ENCODE assay signal across 14 cellular contexts in genomic region chr17:16875662-16876061, GRCh38.
DNase-seq lines count a peak whose midpoint lies in the region; ATAC-seq and TF ChIP-seq lines count a peak whose summit lies in the region.
"Had no signal": no experiment of that assay in that cellular context is flagged by ENCODE, and none has a peak within 500 bp of the region (broad histone marks: within the 10 kb centered on the region; RNA-seq: fewer than 3 reads in every experiment).

No MANE protein-coding gene starts in this region.

- H3K9me3 ChIP-seq in heart left ventricle (peaks cover 0 to 10% (median 0%) of the 10 kb centered on the region in 12 donors), thyroid gland (no peaks in the 10 kb centered on the region)
- H3K9me3 ChIP-seq: BE2C had no signal

- no peaks in the 10 kb centered on the region for H3K27me3 Mint-ChIP-seq in Calu3 (ENCODE audit: unreplicated experiment)

- CTCF ChIA-PET in Calu3 (lab: Charles Lee) = no interaction called here

- no peak overlapping the region for H3K4me3 ChIP-seq in heart left ventricle
- no peak overlapping the region for H3K4me3 ChIP-seq in fibroblast of the aortic adventitia (ENCODE audit: low read depth, low read length)
- no peak overlapping the region for H3K4me3 ChIP-seq in thyroid gland (replicated peaks in 1 of 3)
- H3K4me3 ChIP-seq: GM23338 had no signal

- H3K9me3 Mint-ChIP-seq in Calu3 (ENCODE audit: low read depth, unreplicated experiment) = no peaks in the 10 kb centered on the region
- H3K9me3 Mint-ChIP-seq: GM23338 had no signal

- no peak for TF ChIP-seq CTCF in heart left ventricle (IDR thresholded peaks at IDR 0.05)
- no peak for TF ChIP-seq CTCF in fibroblast of the aortic adventitia (IDR thresholded peaks at IDR 0.05; ENCODE audit: insufficient read depth, low read length)
- TF ChIP-seq CTCF in thyroid gland (IDR thresholded peaks at IDR 0.05) = no peak
- TF ChIP-seq CTCF in Calu3 (IDR thresholded peaks at IDR 0.05; ENCODE audit: unreplicated experiment) = no peak

- H3K27me3 ChIP-seq in heart left ventricle (peaks cover 0 to 3% (median 0%) of the 10 kb centered on the region in 9 donors), thyroid gland (no peaks in the 10 kb centered on the region)
- H3K27me3 ChIP-seq: BE2C had no signal

- H3K27ac ChIP-seq in heart left ventricle (no peak overlapping the region), thyroid gland (no peak overlapping the region)
- H3K27ac ChIP-seq: C4-2B had no signal

- ATAC-seq in left cardiac atrium (no peak), heart left ventricle (no peak), HG03571 (IDR thresholded peaks at IDR 0.05; ENCODE audit: unreplicated experiment) (no peak)
- ATAC-seq: GM23338 had no signal

- no peaks in the 10 kb centered on the region for H3K36me3 Mint-ChIP-seq in Calu3 (ENCODE audit: insufficient read depth, unreplicated experiment)
- H3K36me3 Mint-ChIP-seq: CD4-positive, alpha-beta memory T cell had no signal

- DNase-seq in left cardiac atrium (peak; percentile 45), heart left ventricle (no peak), astrocyte of the hippocampus (ENCODE audit: low read depth, low spot score) (peak; percentile 28), fibroblast of the aortic adventitia (ENCODE audit: low read depth) (peak; percentile 2), thyroid gland (peak; percentile 20 to 39), Calu3 (no peak)
- DNase-seq in stimulated activated CD4-positive, alpha-beta T cell treated with anti-CD3 and anti-CD28 coated beads, Interleukin-15, amount 100 ng/mL, for 24 hours = no peak
- DNase-seq: BE2C; CD4-positive, alpha-beta memory T cell; H7; IMR-90 had no signal

- no peak for TF ChIP-seq POLR2A in heart left ventricle (IDR thresholded peaks at IDR 0.05)
- TF ChIP-seq POLR2A in thyroid gland (IDR thresholded peaks at IDR 0.05) = no peak

- no peaks in the 10 kb centered on the region for H3K4me1 ChIP-seq in heart left ventricle
- H3K4me1 ChIP-seq in thyroid gland = no peaks in the 10 kb centered on the region
- H3K4me1 ChIP-seq: BE2C had no signal

- H3K4me1 Mint-ChIP-seq in Calu3 (ENCODE audit: low read depth, unreplicated experiment) = no peaks in the 10 kb centered on the region
- H3K4me1 Mint-ChIP-seq: CD4-positive, alpha-beta memory T cell; GM23338 had no signal

- H3K36me3 ChIP-seq in heart left ventricle (no peaks in the 10 kb centered on the region), thyroid gland (no peaks in the 10 kb centered on the region)
- H3K36me3 ChIP-seq: BE2C had no signal

- no peak overlapping the region for H3K27ac Mint-ChIP-seq in Calu3 (ENCODE audit: unreplicated experiment)
- H3K27ac Mint-ChIP-seq: GM23338 had no signal

- intact Hi-C loops in left cardiac atrium (cut with DNase I) (no loop called here), heart left ventricle (cut with DNase I) (no loop called here), thyroid gland (cut with DNase I) (no loop called here), Calu3 (cut with micrococcal nuclease; ENCODE audit: unreplicated experiment) (no loop called here)

- BruUV-seq in Calu3 (replicated peaks; lab: Mats Ljungman, UMichigan) = no TSS peak

- no peak overlapping the region for H3K4me3 Mint-ChIP-seq in Calu3 (ENCODE audit: low read depth, unreplicated experiment)
- H3K4me3 Mint-ChIP-seq: CD4-positive, alpha-beta memory T cell; GM23338 had no signal

Comparison
In these comparisons a context has a peak if more than half of its experiments do, and no peak if none do; other contexts are left out.
1. DNase-seq: peak in left cardiac atrium (single experiment), astrocyte of the hippocampus (single experiment), fibroblast of the aortic adventitia (single experiment) and thyroid gland (2 of 2); none in heart left ventricle (0 of 5), stimulated activated CD4-positive, alpha-beta T cell treated with anti-CD3 and anti-CD28 coated beads, Interleukin-15, amount 100 ng/mL, for 24 hours (single experiment) and Calu3 (single experiment).